In the genomic region with DNA sequence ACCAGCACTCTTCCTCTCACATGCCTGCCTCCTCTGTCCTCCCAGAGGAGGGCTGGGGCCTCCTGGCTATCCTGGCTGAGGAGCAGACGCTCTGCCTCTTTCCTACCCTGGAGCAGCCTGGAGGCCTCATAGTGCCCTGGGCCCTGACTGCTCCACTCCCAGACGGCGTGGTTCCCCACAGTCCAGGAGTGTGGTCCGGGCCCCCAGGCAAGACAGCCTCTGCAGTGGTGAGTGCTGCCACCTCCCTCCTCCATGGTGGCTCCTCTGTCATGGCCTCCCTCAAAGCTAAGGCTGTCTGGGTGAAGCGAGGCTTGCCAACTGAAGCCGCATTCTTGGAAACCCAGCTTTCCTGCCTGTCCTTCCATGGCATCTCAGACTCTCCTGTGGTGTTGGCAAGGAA, we compare ENCODE assay signal across 1 cellular context.
TF ChIP-seq lines count a peak whose summit lies in the region.

No MANE protein-coding gene starts in this region.

TF ChIP-seq in K562, 482 proteins besides CTCF, POLR2A, EP300 and RAD21 (continued from another document):
- TF ChIP-seq, protein P1, sequence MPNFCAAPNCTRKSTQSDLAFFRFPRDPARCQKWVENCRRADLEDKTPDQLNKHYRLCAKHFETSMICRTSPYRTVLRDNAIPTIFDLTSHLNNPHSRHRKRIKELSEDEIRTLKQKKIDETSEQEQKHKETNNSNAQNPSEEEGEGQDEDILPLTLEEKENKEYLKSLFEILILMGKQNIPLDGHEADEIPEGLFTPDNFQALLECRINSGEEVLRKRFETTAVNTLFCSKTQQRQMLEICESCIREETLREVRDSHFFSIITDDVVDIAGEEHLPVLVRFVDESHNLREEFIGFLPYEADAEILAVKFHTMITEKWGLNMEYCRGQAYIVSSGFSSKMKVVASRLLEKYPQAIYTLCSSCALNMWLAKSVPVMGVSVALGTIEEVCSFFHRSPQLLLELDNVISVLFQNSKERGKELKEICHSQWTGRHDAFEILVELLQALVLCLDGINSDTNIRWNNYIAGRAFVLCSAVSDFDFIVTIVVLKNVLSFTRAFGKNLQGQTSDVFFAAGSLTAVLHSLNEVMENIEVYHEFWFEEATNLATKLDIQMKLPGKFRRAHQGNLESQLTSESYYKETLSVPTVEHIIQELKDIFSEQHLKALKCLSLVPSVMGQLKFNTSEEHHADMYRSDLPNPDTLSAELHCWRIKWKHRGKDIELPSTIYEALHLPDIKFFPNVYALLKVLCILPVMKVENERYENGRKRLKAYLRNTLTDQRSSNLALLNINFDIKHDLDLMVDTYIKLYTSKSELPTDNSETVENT (CRISPR knock-in tag; IDR thresholded peaks at IDR 0.05): no peak
